8 cellular contexts compared by ENCODE assay signal in genomic region chr22:19120829-19121630, GRCh38. TPM values are rescaled to one million over a fixed set of nuclear protein-coding genes. Genes with fewer than 3 reads are reported as not detected.
DNase-seq lines count a peak whose midpoint lies in the region; ATAC-seq lines count a peak whose summit lies in the region.

No MANE protein-coding gene starts in this region.

- ATAC-seq in activated naive CD4-positive, alpha-beta T cell treated with anti-CD3 and anti-CD28 coated beads, Interleukin-2, amount 50 U/mL, for 72 hours, result peak in 1 of 2 donors; percentile 4

- H3K36me3 ChIP-seq in iPS DF 6.9 (ENCODE audit: control insufficient read depth, insufficient read depth, low read length), result no peaks in the 10 kb centered on the region

- peaks cover 3% of the 10 kb centered on the region; the same call in 1 of the 2 replicates for H3K4me1 ChIP-seq in iPS DF 6.9 (ENCODE audit: control insufficient read depth, insufficient read depth, low read length)

- no peaks in the 10 kb centered on the region for H3K9me3 ChIP-seq in iPS DF 6.9 (ENCODE audit: control insufficient read depth, insufficient read depth, low read length)

- H3K9me3 Mint-ChIP-seq in activated naive CD4-positive, alpha-beta T cell treated with anti-CD3 and anti-CD28 coated beads, Interleukin-2, amount 50 U/mL, for 72 hours, result no peaks in the 10 kb centered on the region

- peak; percentile 70 for DNase-seq in GM03348 (ENCODE audit: low spot score)
- peak; percentile 55 for DNase-seq in HT1080 (ENCODE audit: low read depth)
- no peak for DNase-seq in activated naive CD4-positive, alpha-beta T cell treated with anti-CD3 and anti-CD28 coated beads, Interleukin-2, amount 50 U/mL, for 72 hours (ENCODE audit: low spot score in 2 of 2)
- no peak for DNase-seq in iPS DF 6.9 (ENCODE audit: low read depth, low spot score)
- no peak for DNase-seq in hippocampal formation (lab: John Stamatoyannopoulos, UW)
- no peak for DNase-seq in activated gamma-delta T cell treated with Interleukin-2 at 50 U/mL for 16 hours
- DNase-seq in NOMO-1 treated with dmso at 0.1 percent for 144 hours (lab: John Stamatoyannopoulos, UW; ENCODE audit: unreplicated experiment), result no peak

- WGBS in iPS DF 6.9 (ENCODE audit: insufficient coverage, insufficient read length), result no CpG with 5 or more reads among the region's 23 CpGs

- H3K27ac Mint-ChIP-seq in activated naive CD4-positive, alpha-beta T cell treated with anti-CD3 and anti-CD28 coated beads, Interleukin-2, amount 50 U/mL, for 72 hours, result peak overlapping the region; percentile 79 to 83

- H3K27ac ChIP-seq in iPS DF 6.9 (ENCODE audit: low read length), result no peak overlapping the region
- H3K27ac ChIP-seq in skin epidermis, result peak overlapping the region in 20 of 21 experiments; percentile 79 to 96 (median 93)

- no peaks in the 10 kb centered on the region for H3K36me3 Mint-ChIP-seq in activated naive CD4-positive, alpha-beta T cell treated with anti-CD3 and anti-CD28 coated beads, Interleukin-2, amount 50 U/mL, for 72 hours

- H3K4me3 ChIP-seq in iPS DF 6.9 (ENCODE audit: low read length) (peak overlapping the region; percentile 96), skin epidermis (peak overlapping the region; percentile 79 to 100 (median 98))

- H3K27me3 ChIP-seq in iPS DF 6.9 (ENCODE audit: control insufficient read depth, insufficient read depth, low read length), result no peaks in the 10 kb centered on the region

RNA-seq across cellular contexts. Expression of gene DGCR2, which starts 1.2 kb away (rescaled TPM):
- 29.9 and 33.6 TPM in 2 replicates for total RNA-seq in HT1080 (2014; rRNA removed; shearing (Covaris generic))
- polyA plus RNA-seq in HT1080 (2015; cell fraction: cytosol; rRNA removed), result 25.3 and 32.4 TPM in 2 replicates
- polyA plus RNA-seq in HT1080 (2015; cell fraction: nucleus; rRNA removed), result 37.7 and 43.1 TPM in 2 replicates
- 10 to 100 TPM in 1 of 2 donors, 1 to 10 TPM in 1; 9.5 to 23.6 TPM for total RNA-seq in activated naive CD4-positive, alpha-beta T cell treated with anti-CD3 and anti-CD28 coated beads, Interleukin-2, amount 50 U/mL, for 72 hours

RNA-seq across cellular contexts. Expression of gene TSSK2, which starts 10.1 kb away (rescaled TPM):
- not detected in 2 replicates for total RNA-seq in HT1080 (2014; rRNA removed; shearing (Covaris generic))
- not detected in 2 replicates for polyA plus RNA-seq in HT1080 (2015; cell fraction: cytosol; rRNA removed)
- polyA plus RNA-seq in HT1080 (2015; cell fraction: nucleus; rRNA removed), result not detected in 2 replicates
- not detected for total RNA-seq in activated naive CD4-positive, alpha-beta T cell treated with anti-CD3 and anti-CD28 coated beads, Interleukin-2, amount 50 U/mL, for 72 hours

RNA-seq across cellular contexts. Expression of gene ESS2, which starts 23.4 kb away (rescaled TPM):
- total RNA-seq in HT1080 (2014; rRNA removed; shearing (Covaris generic)), result 12.6 and 16.8 TPM in 2 replicates
- 14.6 TPM in 2 replicates for polyA plus RNA-seq in HT1080 (2015; cell fraction: cytosol; rRNA removed)
- polyA plus RNA-seq in HT1080 (2015; cell fraction: nucleus; rRNA removed), result 15.9 and 18.8 TPM in 2 replicates
- total RNA-seq in activated naive CD4-positive, alpha-beta T cell treated with anti-CD3 and anti-CD28 coated beads, Interleukin-2, amount 50 U/mL, for 72 hours, result 10 to 100 TPM; 16.5 to 21.5 TPM

RNA-seq across cellular contexts. Expression of gene GSC2, which starts 29.1 kb away (rescaled TPM):
- total RNA-seq in HT1080 (2014; rRNA removed; shearing (Covaris generic)), result not detected in 2 replicates
- polyA plus RNA-seq in HT1080 (2015; cell fraction: cytosol; rRNA removed), result not detected in 2 replicates
- polyA plus RNA-seq in HT1080 (2015; cell fraction: nucleus; rRNA removed), result not detected in 2 replicates
- not detected for total RNA-seq in activated naive CD4-positive, alpha-beta T cell treated with anti-CD3 and anti-CD28 coated beads, Interleukin-2, amount 50 U/mL, for 72 hours

RNA-seq across cellular contexts. Expression of gene SLC25A1, which starts 57.5 kb away (rescaled TPM):
- 72.2 and 82.2 TPM in 2 replicates for total RNA-seq in HT1080 (2014; rRNA removed; shearing (Covaris generic))
- 86.8 and 104 TPM in 2 replicates for polyA plus RNA-seq in HT1080 (2015; cell fraction: cytosol; rRNA removed)
- 47.0 and 53.2 TPM in 2 replicates for polyA plus RNA-seq in HT1080 (2015; cell fraction: nucleus; rRNA removed)
- 10 to 100 TPM; 59.1 to 61.3 TPM for total RNA-seq in activated naive CD4-positive, alpha-beta T cell treated with anti-CD3 and anti-CD28 coated beads, Interleukin-2, amount 50 U/mL, for 72 hours

Comparison
In these comparisons a context has a peak if more than half of its experiments do, and no peak if none do; other contexts are left out.
1. DNase-seq: peak in GM03348 (single experiment) and HT1080 (single experiment); none in activated naive CD4-positive, alpha-beta T cell treated with anti-CD3 and anti-CD28 coated beads, Interleukin-2, amount 50 U/mL, for 72 hours (0 of 2), iPS DF 6.9 (single experiment), hippocampal formation (0 of 2), activated gamma-delta T cell treated with Interleukin-2 at 50 U/mL for 16 hours (single experiment) and NOMO-1 treated with dmso at 0.1 percent for 144 hours (single experiment).